Comparison of ENCODE assay signal across 18 cellular contexts in genomic region chr2:220334871-220335590, GRCh38.
"Had no signal": no experiment of that assay in that cellular context is flagged by ENCODE, and none has a peak within 500 bp of the region (broad histone marks: within the 10 kb centered on the region; RNA-seq: fewer than 3 reads in every experiment).

No MANE protein-coding gene starts in this region.

- H3K9me3 ChIP-seq: right lobe of liver, thoracic aorta had no signal

- ATAC-seq: activated T-cell treated with anti-CD3 and anti-CD28 coated beads, Interleukin-2, amount 50 U/mL, for 72 hours; effector memory CD8-positive, alpha-beta T cell; right lobe of liver; stimulated activated effector memory CD8-positive, alpha-beta T cell treated with anti-CD3 and anti-CD28 coated beads, Interleukin-12 subunit alpha, Interleukin-12 subunit beta, amount 100 ng/mL, for 72 hours had no signal

- H3K36me3 ChIP-seq: adrenal gland, right lobe of liver, thoracic aorta, WERI-Rb-1 had no signal

- H3K4me2 ChIP-seq: hepatocyte, smooth muscle cell had no signal

- DNase-seq: activated CD4-positive, alpha-beta T cell treated with anti-CD3 and anti-CD28 coated beads, Interleukin-2, amount 50 U/mL, for 4 hours; activated effector memory CD4-positive, alpha-beta T cell treated with anti-CD3 and anti-CD28 coated beads, Interleukin-2, amount 50 U/mL, for 16 hours; activated T-cell treated with anti-CD3 and anti-CD28 coated beads, Interleukin-2, amount 50 U/mL, for 72 hours; adrenal gland; dermis blood vessel endothelial cell; effector memory CD8-positive, alpha-beta T cell; midbrain; nephron progenitor cell; right lobe of liver; stimulated activated CD4-positive, alpha-beta T cell treated with anti-CD3 and anti-CD28 coated beads, Interleukin-4, amount 100 ng/mL, for 1 hour had no signal

- H3K27ac Mint-ChIP-seq: activated naive CD4-positive, alpha-beta T cell treated with anti-CD3 and anti-CD28 coated beads, Interleukin-2, amount 50 U/mL, for 24 hours; activated T-cell treated with anti-CD3 and anti-CD28 coated beads, Interleukin-2, amount 50 U/mL, for 72 hours; effector memory CD8-positive, alpha-beta T cell; nephron progenitor cell; progenitor cell of endocrine pancreas; stimulated activated effector memory CD8-positive, alpha-beta T cell treated with anti-CD3 and anti-CD28 coated beads, Interleukin-12 subunit alpha, Interleukin-12 subunit beta, amount 100 ng/mL, for 72 hours had no signal

- H3K27ac ChIP-seq: adrenal gland, hepatocyte, right lobe of liver, thoracic aorta, WERI-Rb-1 had no signal

- H3K79me2 ChIP-seq: hepatocyte had no signal

- H3K36me3 Mint-ChIP-seq: activated naive CD4-positive, alpha-beta T cell treated with anti-CD3 and anti-CD28 coated beads, Interleukin-2, amount 50 U/mL, for 24 hours; stimulated activated effector memory CD8-positive, alpha-beta T cell treated with anti-CD3 and anti-CD28 coated beads, Interleukin-12 subunit alpha, Interleukin-12 subunit beta, amount 100 ng/mL, for 72 hours had no signal

- H3K27me3 ChIP-seq: adrenal gland, hepatocyte, right lobe of liver had no signal

- H3K4me1 ChIP-seq: adrenal gland, right lobe of liver had no signal

- H3K4me3 Mint-ChIP-seq: activated naive CD4-positive, alpha-beta T cell treated with anti-CD3 and anti-CD28 coated beads, Interleukin-2, amount 50 U/mL, for 24 hours; activated T-cell treated with anti-CD3 and anti-CD28 coated beads, Interleukin-2, amount 50 U/mL, for 72 hours; effector memory CD8-positive, alpha-beta T cell; nephron progenitor cell; stimulated activated effector memory CD8-positive, alpha-beta T cell treated with anti-CD3 and anti-CD28 coated beads, Interleukin-12 subunit alpha, Interleukin-12 subunit beta, amount 100 ng/mL, for 72 hours had no signal

- H3K4me1 Mint-ChIP-seq: activated naive CD4-positive, alpha-beta T cell treated with anti-CD3 and anti-CD28 coated beads, Interleukin-2, amount 50 U/mL, for 24 hours; nephron progenitor cell; stimulated activated effector memory CD8-positive, alpha-beta T cell treated with anti-CD3 and anti-CD28 coated beads, Interleukin-12 subunit alpha, Interleukin-12 subunit beta, amount 100 ng/mL, for 72 hours had no signal

- H3K27me3 Mint-ChIP-seq: effector memory CD8-positive, alpha-beta T cell; progenitor cell of endocrine pancreas had no signal

- H3K4me3 ChIP-seq: adrenal gland, hepatocyte, lung, right lobe of liver, smooth muscle cell, thoracic aorta had no signal

- H2AFZ ChIP-seq: hepatocyte had no signal
